Comparison of ENCODE assay signal across 9 cellular contexts in genomic region chr1:154219511-154219910, GRCh38. TPM values are rescaled to one million over a fixed set of nuclear protein-coding genes. Genes with fewer than 3 reads are reported as not detected.
DNase-seq lines count a peak whose midpoint lies in the region; ATAC-seq and TF ChIP-seq lines count a peak whose summit lies in the region.
"Had no signal": no experiment of that assay in that cellular context is flagged by ENCODE, and none has a peak within 500 bp of the region (broad histone marks: within the 10 kb centered on the region; RNA-seq: fewer than 3 reads in every experiment).

No MANE protein-coding gene starts in this region.

- 0 out of 2 replicates have a peak, but pooled peaks cover 4% of the 10 kb centered on the region for H3K9me3 ChIP-seq in SJCRH30 (replicated peaks)
- H3K9me3 ChIP-seq in esophagus muscularis mucosa, result no peaks in the 10 kb centered on the region
- no peaks in the 10 kb centered on the region for H3K9me3 ChIP-seq in neutrophil

- H3K27me3 ChIP-seq in SJCRH30, result no peaks in the 10 kb centered on the region
- no peaks in the 10 kb centered on the region for H3K27me3 ChIP-seq in esophagus muscularis mucosa
- H3K27me3 ChIP-seq in neutrophil, result no peaks in the 10 kb centered on the region

- 22% methylated on average over 5 of the region's 5 CpGs for WGBS in esophagus muscularis mucosa

- H3K4me3 ChIP-seq in SJCRH30, result peak overlapping the region; percentile 98
- H3K4me3 ChIP-seq in esophagus muscularis mucosa, result peak overlapping the region; percentile 70 to 94 (median 90)
- H3K4me3 ChIP-seq in neutrophil (ENCODE audit: low read depth in 1 of 2, low read length in 1 of 2), result peak overlapping the region; percentile 70 to 84

- H3K36me3 ChIP-seq in SJCRH30 (peaks cover 22% of the 10 kb centered on the region), esophagus muscularis mucosa (peaks cover 4 to 39% (median 21%) of the 10 kb centered on the region in 4 donors), neutrophil (peaks cover 20% of the 10 kb centered on the region)

- intact Hi-C loops in esophagus muscularis mucosa (cut with DNase I), result no loop called here

- H3K4me1 ChIP-seq in SJCRH30 (peaks cover 3% of the 10 kb centered on the region; the same call in 1 of the 2 replicates), esophagus muscularis mucosa (peaks cover 44 to 69% (median 57%) of the 10 kb centered on the region in 4 donors), neutrophil (ENCODE audit: control insufficient read depth in 1 of 2, insufficient read depth in 1 of 2, low read depth in 1 of 2, low read length in 1 of 2) (peaks cover 32 to 35% of the 10 kb centered on the region in 2 experiments)

- peak; percentile 55 for DNase-seq in activated CD8-positive, alpha-beta memory T cell treated with anti-CD3 and anti-CD28 coated beads for 24 hours
- no peak for DNase-seq in activated CD8-positive, alpha-beta memory T cell treated with anti-CD3 and anti-CD28 coated beads, Interleukin-2, amount 50 U/mL, for 48 hours
- DNase-seq in SJCRH30 (peak in 1 of 2 experiments; percentile 17), esophagus muscularis mucosa (ENCODE audit: extremely low spot score) (no peak), SW 1271 (lab: John Stamatoyannopoulos, UW) (no peak)

- TF ChIP-seq POLR2A in esophagus muscularis mucosa (IDR thresholded peaks at IDR 0.05; ENCODE audit: low read depth), result no peak

- peak overlapping the region; percentile 97 for H3K27ac ChIP-seq in SJCRH30
- H3K27ac ChIP-seq in esophagus muscularis mucosa (replicated peaks in 1 of 4), result peak overlapping the region; percentile 97 to 100 (median 98)
- peak overlapping the region; percentile 89 for H3K27ac ChIP-seq in neutrophil

- no peak for TF ChIP-seq EP300 in esophagus muscularis mucosa (IDR thresholded peaks at IDR 0.05)

- no peak for TF ChIP-seq CTCF in esophagus muscularis mucosa (IDR thresholded peaks at IDR 0.05)
- no peak for TF ChIP-seq CTCF in neutrophil (IDR thresholded peaks at IDR 0.05)

- ATAC-seq in GM19467 (IDR thresholded peaks at IDR 0.05; ENCODE audit: unreplicated experiment) (no peak), HG03280 (IDR thresholded peaks at IDR 0.05; ENCODE audit: unreplicated experiment) (no peak)

RNA-seq across cellular contexts. Expression of gene UBAP2L, which starts 1.2 kb away (rescaled TPM):
- 114 and 129 TPM in 2 replicates for total RNA-seq in SJCRH30 (2014; rRNA removed; shearing (Covaris generic))
- total RNA-seq in esophagus muscularis mucosa, result 10 to 100 TPM; 53.6 to 79.7 (median 63.4) TPM

RNA-seq across cellular contexts. Expression of gene CFAP141, which starts 13.4 kb away (rescaled TPM):
- not detected in 2 replicates for total RNA-seq in SJCRH30 (2014; rRNA removed; shearing (Covaris generic))
- total RNA-seq in esophagus muscularis mucosa, result not detected
- total RNA-seq: left colon had no signal

RNA-seq across cellular contexts. Expression of gene TPM3, which starts 27.6 kb away (rescaled TPM):
- 248 and 262 TPM in 2 replicates for total RNA-seq in SJCRH30 (2014; rRNA removed; shearing (Covaris generic))
- total RNA-seq in esophagus muscularis mucosa, result 100 to 1,000 TPM in 3 of 4 donors, 10 to 100 TPM in 1; 75.6 to 205 (median 131) TPM

RNA-seq across cellular contexts. Expression of gene HAX1, which starts 52.9 kb away (rescaled TPM):
- total RNA-seq in SJCRH30 (2014; rRNA removed; shearing (Covaris generic)), result 59.6 and 66.5 TPM in 2 replicates
- 100 to 1,000 TPM in 2 of 4 donors, 10 to 100 TPM in 2; 71.0 to 127 (median 104) TPM for total RNA-seq in esophagus muscularis mucosa
